Comparison of ENCODE assay signal across 8 cellular contexts in the genomic region with DNA sequence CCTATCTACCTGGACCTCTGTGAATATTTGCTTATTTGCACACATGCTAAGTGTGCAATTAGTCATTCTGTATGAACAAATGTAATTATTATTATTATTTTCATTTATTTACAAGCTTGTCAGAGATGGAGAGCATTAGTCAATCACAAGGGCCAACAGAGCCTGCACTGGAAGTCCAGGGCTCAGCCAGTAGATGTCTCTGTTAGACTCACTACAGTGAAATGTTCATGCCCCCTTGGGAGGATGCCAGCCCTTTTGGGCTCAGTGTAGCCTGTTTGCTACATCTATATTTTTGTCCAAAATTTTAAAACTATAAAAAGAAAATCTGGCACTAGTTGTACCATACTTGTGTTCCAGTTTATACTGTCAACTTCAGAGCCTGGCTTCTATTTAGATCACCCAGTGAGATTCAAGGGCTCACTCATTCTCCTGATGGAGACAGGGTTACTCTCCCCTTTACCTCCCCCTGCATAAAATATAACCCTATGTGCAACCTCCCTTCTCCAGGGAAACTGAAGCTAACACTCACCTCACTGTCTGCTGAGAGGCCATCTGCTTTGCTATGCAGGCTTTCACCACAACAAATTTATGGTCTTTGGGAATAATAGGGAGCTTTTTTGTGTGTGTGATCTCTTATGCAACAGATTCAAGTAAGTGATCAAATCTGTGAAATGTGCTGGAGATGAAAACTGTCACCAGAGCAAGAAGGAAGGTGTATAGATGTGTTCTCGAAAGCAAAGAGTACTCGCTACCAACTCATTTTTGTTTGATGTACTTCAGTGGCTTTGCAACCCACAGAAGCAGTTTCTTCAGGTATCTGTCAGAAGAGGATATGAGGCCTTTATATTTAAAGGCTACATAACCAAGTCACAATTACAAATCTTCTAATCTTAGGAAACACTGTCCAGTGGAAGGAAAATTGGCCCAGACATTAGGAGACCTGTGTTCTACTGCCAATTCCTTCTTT.
A peak's percentile ranks its signal among the peaks of the same experiment; 100 is the strongest.
DNase-seq lines count a peak whose midpoint lies in the region; ATAC-seq lines count a peak whose summit lies in the region.

No MANE protein-coding gene starts in this region.

- no peak overlapping the region for H4K91ac ChIP-seq in mesenchymal stem cell (ENCODE audit: low read length)

- in situ Hi-C loops in ACHN (cut with HindIII; ENCODE audit: low pct_ligation_motif_present, low pct_unique_long_range_greater_than_20kb, low sequenced_read_pairs): no loop called here

- H3K4me1 ChIP-seq in mesenchymal stem cell (ENCODE audit: control insufficient read depth, insufficient read depth, low read depth, low read length): no peaks in the 10 kb centered on the region

- H3K27me3 ChIP-seq in mesenchymal stem cell (ENCODE audit: control insufficient read depth in 1 of 2, insufficient read depth in 1 of 2, low read length in 2 of 2): no peaks in the 10 kb centered on the region

- no peaks in the 10 kb centered on the region for H3K79me1 ChIP-seq in mesenchymal stem cell (replicated peaks; ENCODE audit: low read length, poor library complexity, severe bottlenecking)

- H3K9me3 ChIP-seq in mesenchymal stem cell (ENCODE audit: control insufficient read depth, low read length): no peaks in the 10 kb centered on the region

- no peak overlapping the region for H2BK12ac ChIP-seq in mesenchymal stem cell (ENCODE audit: low read length in 2 of 2)

- no peak overlapping the region for H3K23ac ChIP-seq in mesenchymal stem cell (ENCODE audit: low read length in 2 of 2)

- no peak overlapping the region for H2BK120ac ChIP-seq in mesenchymal stem cell (ENCODE audit: low read depth, low read length)

- H3K14ac ChIP-seq in mesenchymal stem cell (ENCODE audit: low read length in 2 of 2): no peak overlapping the region

- no peak overlapping the region for H4K8ac ChIP-seq in mesenchymal stem cell (ENCODE audit: low read length)

- no peak overlapping the region for H3K4ac ChIP-seq in mesenchymal stem cell (ENCODE audit: low read depth in 1 of 2, low read length in 2 of 2)

- H3K27ac ChIP-seq in mesenchymal stem cell (ENCODE audit: low read length, poor library complexity, severe bottlenecking): no peak overlapping the region

- H3K4me2 ChIP-seq in mesenchymal stem cell (ENCODE audit: low read length, poor library complexity, severe bottlenecking): no peak overlapping the region

- H2AK5ac ChIP-seq in mesenchymal stem cell (ENCODE audit: low read length, severe bottlenecking): no peak overlapping the region

- WGBS in mesenchymal stem cell: 100% methylated on average over 2 of the region's 2 CpGs

- no peak overlapping the region for H2BK15ac ChIP-seq in mesenchymal stem cell (ENCODE audit: low read depth, poor library complexity, severe bottlenecking)

- peak; percentile 5 for DNase-seq in NCI-H2029 (lab: John Stamatoyannopoulos, UW)
- no peak for DNase-seq in NCI-H2029 treated with DMSO at 0.1 percent for 48 hours (lab: John Stamatoyannopoulos, UW)
- peak; percentile 5 for DNase-seq in NCI-H2171 (lab: John Stamatoyannopoulos, UW)
- peak; percentile 94 for DNase-seq in cerebellar cortex (ENCODE audit: low spot score)
- DNase-seq in mesenchymal stem cell: peak; percentile 25
- no peak for DNase-seq in ACHN
- no peak for DNase-seq in activated effector memory CD4-positive, alpha-beta T cell treated with anti-CD3 and anti-CD28 coated beads, Interleukin-2, amount 50 U/mL, for 16 hours

- no peak overlapping the region for H2BK5ac ChIP-seq in mesenchymal stem cell (ENCODE audit: low read depth, low read length, poor library complexity, severe bottlenecking)

- H3K9ac ChIP-seq in mesenchymal stem cell (ENCODE audit: low read length): no peak overlapping the region

- H3K4me3 ChIP-seq in mesenchymal stem cell (ENCODE audit: insufficient read depth in 1 of 2, low read depth in 1 of 2, low read length in 2 of 2): no peak overlapping the region

- ATAC-seq in HG03108 (IDR thresholded peaks at IDR 0.05; ENCODE audit: unreplicated experiment): no peak

- H2AFZ ChIP-seq in mesenchymal stem cell (ENCODE audit: low read depth, low read length): no peak overlapping the region

- H3K18ac ChIP-seq in mesenchymal stem cell (ENCODE audit: low read depth in 1 of 2, low read length in 2 of 2): no peak overlapping the region

- no peaks in the 10 kb centered on the region for H3K36me3 ChIP-seq in mesenchymal stem cell (ENCODE audit: control insufficient read depth in 1 of 2, insufficient read depth in 2 of 2, low read depth in 1 of 2, low read length in 2 of 2)

Comparison
In these comparisons a context has a peak if more than half of its experiments do, and no peak if none do; other contexts are left out.
1. DNase-seq: peak in NCI-H2029 (single experiment), NCI-H2171 (single experiment), cerebellar cortex (single experiment) and mesenchymal stem cell (single experiment); none in NCI-H2029 treated with DMSO at 0.1 percent for 48 hours (single experiment), ACHN (single experiment) and activated effector memory CD4-positive, alpha-beta T cell treated with anti-CD3 and anti-CD28 coated beads, Interleukin-2, amount 50 U/mL, for 16 hours (single experiment).